Comparison of ENCODE assay signal across 25 cellular contexts in genomic region chr2:145292166-145292565, GRCh38.
DNase-seq lines count a peak whose midpoint lies in the region; ATAC-seq, FAIRE-seq and TF ChIP-seq lines count a peak whose summit lies in the region.
"Had no signal": no experiment of that assay in that cellular context is flagged by ENCODE, and none has a peak within 500 bp of the region (broad histone marks: within the 10 kb centered on the region; RNA-seq: fewer than 3 reads in every experiment).

No MANE protein-coding gene starts in this region.

- H3K79me2 ChIP-seq in mammary epithelial cell (ENCODE audit: insufficient read depth, low read length) (no peaks in the 10 kb centered on the region), GM23338 (replicated peaks; ENCODE audit: insufficient read depth) (no peaks in the 10 kb centered on the region)

- no peak overlapping the region for H3K9ac ChIP-seq in mammary epithelial cell (ENCODE audit: insufficient read depth, low read length)
- H3K9ac ChIP-seq: BLaER1 had no signal

- no peak for TF ChIP-seq CTCF in mammary epithelial cell (conservative IDR thresholded peaks at IDR 0.05 in 1 of 2, IDR thresholded peaks at IDR 0.05 in 1 of 2; ENCODE audit: extremely low read depth in 1 of 2, insufficient read depth in 1 of 2, low read depth in 1 of 2, low read length in 2 of 2)
- TF ChIP-seq CTCF in breast epithelium (IDR thresholded peaks at IDR 0.05) = no peak
- TF ChIP-seq CTCF in bronchial epithelial cell (IDR thresholded peaks at IDR 0.05; ENCODE audit: insufficient read depth, low read length, severe bottlenecking) = no peak
- TF ChIP-seq CTCF in foreskin keratinocyte (conservative IDR thresholded peaks at IDR 0.05) = peak; percentile 19
- TF ChIP-seq CTCF in GM23338 (conservative IDR thresholded peaks at IDR 0.05; ENCODE audit: low read depth in 2 of 2) = no peak

- CTCF ChIA-PET in mammary epithelial cell (lab: Charles Lee; ENCODE audit: low non-redundant PET) = no interaction called here

- H3K4me3 Mint-ChIP-seq in GM23338 = no peak overlapping the region
- H3K4me3 Mint-ChIP-seq: B cell; CD4-positive, CD25-positive, alpha-beta regulatory T cell; CD8-positive, alpha-beta T cell; HFFc6 had no signal

- H3K9me3 Mint-ChIP-seq in GM23338 = no peaks in the 10 kb centered on the region
- H3K9me3 Mint-ChIP-seq: CD8-positive, alpha-beta T cell; HFFc6 had no signal

- H3K27me3 Mint-ChIP-seq in GM23338 (ENCODE audit: insufficient read depth, low read depth, poor library complexity) = no peaks in the 10 kb centered on the region
- H3K27me3 Mint-ChIP-seq: B cell; CD4-positive, CD25-positive, alpha-beta regulatory T cell had no signal

- H3K9me2 ChIP-seq in GM23338 (ENCODE audit: insufficient read depth) = peaks cover 3% of the 10 kb centered on the region; the same call in 1 of the 2 replicates

- H3K36me3 Mint-ChIP-seq in GM23338 (ENCODE audit: low read depth) = no peaks in the 10 kb centered on the region
- H3K36me3 Mint-ChIP-seq: CD4-positive, CD25-positive, alpha-beta regulatory T cell; CD8-positive, alpha-beta T cell had no signal

- H3K4me1 Mint-ChIP-seq in GM23338 = no peaks in the 10 kb centered on the region
- H3K4me1 Mint-ChIP-seq: B cell; CD4-positive, CD25-positive, alpha-beta regulatory T cell had no signal

- BruUV-seq in mammary epithelial cell (replicated peaks; lab: Mats Ljungman, UMichigan) = no TSS peak

- intact Hi-C loops in mammary epithelial cell (cut with micrococcal nuclease) = no loop called here
- intact Hi-C loops in breast epithelium (cut with DNase I; ENCODE audit: low total_unique reads) = no loop called here

- no peak for FAIRE-seq in bronchial epithelial cell (lab: Jason Lieb, UNC)
- FAIRE-seq: A204.1, GM12878, GM19239, H54 had no signal

- TF ChIP-seq POLR2A in breast epithelium (IDR thresholded peaks at IDR 0.05) = no peak

- H4K20me1 ChIP-seq in mammary epithelial cell (ENCODE audit: insufficient read depth, low read length) = no peaks in the 10 kb centered on the region
- no peaks in the 10 kb centered on the region for H4K20me1 ChIP-seq in GM23338 (replicated peaks; ENCODE audit: insufficient read depth)
- H4K20me1 ChIP-seq: BLaER1 had no signal

- peak overlapping the region; percentile 6 for H2AFZ ChIP-seq in mammary epithelial cell (ENCODE audit: low read depth, low read length)
- no peak overlapping the region for H2AFZ ChIP-seq in GM23338

- H3K4me1 ChIP-seq in mammary epithelial cell (ENCODE audit: insufficient read depth, low read length) = no peaks in the 10 kb centered on the region
- H3K4me1 ChIP-seq in breast epithelium = no peaks in the 10 kb centered on the region
- peaks cover 4% of the 10 kb centered on the region for H3K4me1 ChIP-seq in foreskin keratinocyte
- H3K4me1 ChIP-seq in GM23338 (ENCODE audit: insufficient read depth) = no peaks in the 10 kb centered on the region
- H3K4me1 ChIP-seq: BLaER1, Caco-2, HAP-1 had no signal

- H3K36me3 ChIP-seq in mammary epithelial cell (ENCODE audit: insufficient read depth, low read length) (no peaks in the 10 kb centered on the region), breast epithelium (no peaks in the 10 kb centered on the region), bronchial epithelial cell (ENCODE audit: control insufficient read depth, insufficient read depth, low read length) (no peaks in the 10 kb centered on the region), GM23338 (ENCODE audit: insufficient read depth) (no peaks in the 10 kb centered on the region)
- H3K36me3 ChIP-seq: BLaER1, HAP-1 had no signal

- ATAC-seq in foreskin keratinocyte (peak; percentile 62), HG03439 (IDR thresholded peaks at IDR 0.05; ENCODE audit: unreplicated experiment) (no peak), GM23338 (no peak), GM19467 (IDR thresholded peaks at IDR 0.05; ENCODE audit: unreplicated experiment) (no peak)
- ATAC-seq: CD8-positive, alpha-beta T cell; GM12878 had no signal

- H3K9me3 ChIP-seq in mammary epithelial cell (replicated peaks; ENCODE audit: insufficient read depth, low read length) = no peaks in the 10 kb centered on the region
- no peaks in the 10 kb centered on the region for H3K9me3 ChIP-seq in breast epithelium
- H3K9me3 ChIP-seq: BLaER1, Caco-2, HAP-1 had no signal

- DNase-seq in mammary epithelial cell (peak; percentile 77), breast epithelium (ENCODE audit: low spot score in 2 of 2) (no peak), bronchial epithelial cell (ENCODE audit: low read depth) (peak; percentile 70), foreskin keratinocyte (peak; percentile 39 to 74), GM23338 (ENCODE audit: low spot score) (no peak)
- DNase-seq: Caco-2; CD4-positive, CD25-positive, alpha-beta regulatory T cell; CD8-positive, alpha-beta T cell; DMS153; DMS79; EL; GDM1; GOT3; HFFc6 had no signal

- H3K27me3 ChIP-seq in mammary epithelial cell (ENCODE audit: insufficient read depth, low read length) (no peaks in the 10 kb centered on the region), breast epithelium (no peaks in the 10 kb centered on the region), bronchial epithelial cell (ENCODE audit: control insufficient read depth, insufficient read depth, low read length) (no peaks in the 10 kb centered on the region), foreskin keratinocyte (peaks cover 5% of the 10 kb centered on the region), GM23338 (ENCODE audit: insufficient read depth) (no peaks in the 10 kb centered on the region)
- H3K27me3 ChIP-seq: BLaER1 had no signal

- H3K27ac Mint-ChIP-seq in GM23338 = no peak overlapping the region
- H3K27ac Mint-ChIP-seq: B cell; CD4-positive, CD25-positive, alpha-beta regulatory T cell; CD8-positive, alpha-beta T cell; HFFc6 had no signal

- in situ Hi-C loops in mammary epithelial cell (cut with MboI; ENCODE audit: low sequenced_read_pairs in 2 of 2) = no loop called here

- H3K4me3 ChIP-seq in mammary epithelial cell (replicated peaks in 1 of 3; ENCODE audit: insufficient read depth in 1 of 3, low read depth in 2 of 3, low read length in 3 of 3) = no peak overlapping the region
- H3K4me3 ChIP-seq in breast epithelium = no peak overlapping the region
- no peak overlapping the region for H3K4me3 ChIP-seq in bronchial epithelial cell (ENCODE audit: low read depth, low read length)
- H3K4me3 ChIP-seq in GM23338 = no peak overlapping the region
- H3K4me3 ChIP-seq: BLaER1, GM12878, HAP-1 had no signal

- H3K4me2 ChIP-seq in mammary epithelial cell (ENCODE audit: insufficient read depth, low read depth, low read length) (no peak overlapping the region), GM23338 (no peak overlapping the region)
- H3K4me2 ChIP-seq: BLaER1 had no signal

- dilution Hi-C loops in mammary epithelial cell (cut with HindIII; ENCODE audit: low sequenced_read_pairs) = no loop called here

- H3K27ac ChIP-seq in mammary epithelial cell (ENCODE audit: insufficient read depth, low read depth, low read length) = no peak overlapping the region
- no peak overlapping the region for H3K27ac ChIP-seq in breast epithelium
- H3K27ac ChIP-seq in foreskin keratinocyte = peak overlapping the region; percentile 26
- no peak overlapping the region for H3K27ac ChIP-seq in GM23338 (ENCODE audit: low read depth)
- H3K27ac ChIP-seq: 22Rv1, BLaER1, C4-2B had no signal

- H3F3A ChIP-seq in GM23338 (replicated peaks; ENCODE audit: low read depth) = no peaks in the 10 kb centered on the region

TF ChIP-seq in GM23338, 12 proteins besides CTCF, POLR2A, EP300 and RAD21:
- TF ChIP-seq ETS1 (IDR thresholded peaks at IDR 0.05) = no peak
- no peak for TF ChIP-seq POLR2AphosphoS5 (IDR thresholded peaks at IDR 0.05; ENCODE audit: low read depth)
- TF ChIP-seq ZNF114 (CRISPR knock-in tag; IDR thresholded peaks at IDR 0.05) = no peak
- TF ChIP-seq ZNF331 (CRISPR knock-in tag; IDR thresholded peaks at IDR 0.05; ENCODE audit: low read depth) = no peak
- no peak for TF ChIP-seq EZH2 (IDR thresholded peaks at IDR 0.05; ENCODE audit: low read depth, unreplicated experiment)
- TF ChIP-seq EZH2phosphoT487 (IDR thresholded peaks at IDR 0.05; ENCODE audit: unreplicated experiment) = no peak

Comparison
In these comparisons a context has a peak if more than half of its experiments do, and no peak if none do; other contexts are left out.
1. DNase-seq: peak in mammary epithelial cell (single experiment), bronchial epithelial cell (single experiment) and foreskin keratinocyte (2 of 2); none in breast epithelium (0 of 2) and GM23338 (single experiment).